In genomic region chr1:44775930-44776748, GRCh38 we compare ENCODE assay signal across 8 cellular contexts. TPM values are rescaled to one million over a fixed set of nuclear protein-coding genes. Genes with fewer than 3 reads are reported as not detected.
DNase-seq lines count a peak whose midpoint lies in the region; ATAC-seq and TF ChIP-seq lines count a peak whose summit lies in the region.

No MANE protein-coding gene starts in this region.

- intact Hi-C loops in heart right ventricle (cut with DNase I) (loop anchor here in 3 of 10 donors (2.0 to 5.0 kb wide), 3 partner anchors 37 to 236 kb away; partner anchors contain the start of genes KIF2C (in 2 of the 3), HECTD3 (in 1 of the 3) and UROD (in 1 of the 3)), Right ventricle myocardium superior (cut with DNase I) (no loop called here)

- peak overlapping the region; percentile 80 for H2BK120ac ChIP-seq in trophoblast cell (ENCODE audit: insufficient read depth, low read length, poor library complexity)

- DNase-seq in heart right ventricle (no peak), Right ventricle myocardium superior (no peak), foreskin fibroblast (peak in 1 of 2 donors; percentile 33), trophoblast cell (peak in 1 of 2 donors; percentile 22), DMS79 (lab: John Stamatoyannopoulos, UW) (no peak), NCI-H1930 (lab: John Stamatoyannopoulos, UW) (no peak)
- peak; percentile 44 for DNase-seq in activated T-cell treated with anti-CD3 and anti-CD28 coated beads, Interleukin-2, amount 50 U/mL, for 1 hour

- WGBS in heart right ventricle, 2 donors: 6 to 10% methylated on average over 38 of the region's 38 CpGs
- WGBS in HUES64: 3% methylated on average over 38 of the region's 38 CpGs
- no CpG with 5 or more reads among the region's 38 CpGs for WGBS in trophoblast cell (ENCODE audit: extremely low coverage, insufficient coverage, insufficient read length)

- no peak for TF ChIP-seq CTCF in heart right ventricle (IDR thresholded peaks at IDR 0.05)
- no peak for TF ChIP-seq CTCF in foreskin fibroblast (IDR thresholded peaks at IDR 0.05; ENCODE audit: low read depth, low read length)

- H3K27me3 ChIP-seq in heart right ventricle (no peaks in the 10 kb centered on the region), HUES64 (ENCODE audit: insufficient read depth, low read length) (no peaks in the 10 kb centered on the region), trophoblast cell (ENCODE audit: insufficient read depth, low read length) (no peaks in the 10 kb centered on the region)

- H3K9me3 ChIP-seq in heart right ventricle: no peaks in the 10 kb centered on the region
- no peaks in the 10 kb centered on the region for H3K9me3 ChIP-seq in HUES64 (ENCODE audit: insufficient read depth, low read depth, low read length)
- peaks cover 1% of the 10 kb centered on the region for H3K9me3 ChIP-seq in trophoblast cell (ENCODE audit: insufficient read depth, low read depth, low read length)

- H3K79me1 ChIP-seq in trophoblast cell (ENCODE audit: low read length): peaks cover 16% of the 10 kb centered on the region

- H2AK5ac ChIP-seq in trophoblast cell (ENCODE audit: low read length): peak overlapping the region; percentile 80

- peaks cover 0 to 49% (median 24%) of the 10 kb centered on the region in 9 donors for H3K36me3 ChIP-seq in heart right ventricle
- peaks cover 52% of the 10 kb centered on the region for H3K36me3 ChIP-seq in HUES64 (ENCODE audit: insufficient read depth, low read length)
- peaks cover 39 to 43% of the 10 kb centered on the region in 2 experiments for H3K36me3 ChIP-seq in trophoblast cell (ENCODE audit: control insufficient read depth in 1 of 2, insufficient read depth in 2 of 2, low read length in 2 of 2)

- H3K4me1 ChIP-seq in heart right ventricle: peaks cover 2 to 43% (median 31%) of the 10 kb centered on the region in 9 donors
- 0 out of 2 replicates have a peak, but pooled peaks cover 3% of the 10 kb centered on the region for H3K4me1 ChIP-seq in HUES64 (ENCODE audit: insufficient read depth, low read length)
- peaks cover 7 to 12% of the 10 kb centered on the region in 2 experiments for H3K4me1 ChIP-seq in trophoblast cell (ENCODE audit: control insufficient read depth in 1 of 2, insufficient read depth in 2 of 2, low read length in 2 of 2)

- peak overlapping the region; percentile 88 for H2BK5ac ChIP-seq in trophoblast cell (ENCODE audit: low read depth, low read length, poor library complexity)

- H3K27ac ChIP-seq in heart right ventricle: peak overlapping the region; percentile 63 to 98 (median 96)
- peak overlapping the region; percentile 84 for H3K27ac ChIP-seq in HUES64 (ENCODE audit: low read depth, low read length)
- peak overlapping the region; percentile 80 for H3K27ac ChIP-seq in trophoblast cell (ENCODE audit: low read depth, low read length)

- H2BK12ac ChIP-seq in trophoblast cell (ENCODE audit: low read length): no peak overlapping the region

- H3K79me2 ChIP-seq in trophoblast cell (ENCODE audit: control insufficient read depth, insufficient read depth, low read length, poor library complexity): peaks cover 19% of the 10 kb centered on the region

- peak overlapping the region; percentile 43 for H3K23ac ChIP-seq in trophoblast cell (ENCODE audit: low read length)

- ATAC-seq in heart right ventricle (peak in 7 of 8 donors; percentile 2 to 37 (median 9)), Right ventricle myocardium superior (ENCODE audit: poor library complexity) (no peak)

- peak overlapping the region; percentile 93 for H3K4ac ChIP-seq in trophoblast cell (ENCODE audit: low read depth, low read length)

- H3K9ac ChIP-seq in HUES64 (ENCODE audit: low read depth, low read length) (peak overlapping the region; percentile 99), trophoblast cell (ENCODE audit: low read length) (peak overlapping the region; percentile 89)

- H3K18ac ChIP-seq in trophoblast cell (ENCODE audit: low read length): peak overlapping the region; percentile 9

- H4K12ac ChIP-seq in trophoblast cell (ENCODE audit: low read depth, low read length): peak overlapping the region; percentile 92

- peak overlapping the region; percentile 85 for H3K4me2 ChIP-seq in trophoblast cell (ENCODE audit: low read length)

- H3K14ac ChIP-seq in trophoblast cell (ENCODE audit: low read length): peak overlapping the region; percentile 94

- peak overlapping the region; percentile 10 for H2AFZ ChIP-seq in trophoblast cell (ENCODE audit: insufficient read depth, low read length, poor library complexity)

- peak overlapping the region; percentile 22 for H4K91ac ChIP-seq in trophoblast cell (ENCODE audit: low read depth, low read length)

- peak overlapping the region; percentile 51 to 98 (median 84) for H3K4me3 ChIP-seq in heart right ventricle
- peak overlapping the region; percentile 71 for H3K4me3 ChIP-seq in HUES64 (ENCODE audit: low read length)
- peak overlapping the region; percentile 69 to 74 for H3K4me3 ChIP-seq in foreskin fibroblast (ENCODE audit: low read depth in 1 of 2, low read length in 2 of 2)
- peak overlapping the region; percentile 94 for H3K4me3 ChIP-seq in trophoblast cell (ENCODE audit: low read depth, low read length)

- H4K8ac ChIP-seq in trophoblast cell (ENCODE audit: low read depth, low read length): peak overlapping the region; percentile 89

RNA-seq across cellular contexts. Expression of gene RPS8, which starts 0.8 kb away (rescaled TPM):
- total RNA-seq in heart right ventricle (1,000 to 10,000 TPM in 1 of 10 donors, 100 to 1,000 TPM in 9; 587 to 1,039 (median 681) TPM), Right ventricle myocardium superior (674 TPM)
- polyA plus RNA-seq in heart right ventricle: 1,000 to 10,000 TPM; 1,461 to 1,942 TPM
- 2,195 TPM for polyA plus RNA-seq in HUES64 (2013, experiment 1 of 2)
- 2,432 TPM for polyA plus RNA-seq in HUES64 (2013, experiment 2 of 2)
- polyA plus RNA-seq in trophoblast cell (2013): 4,158 and 4,170 TPM in 2 replicates

RNA-seq across cellular contexts. Expression of gene BEST4, which starts 11.8 kb away (rescaled TPM):
- under 1 TPM in 5 of 10 donors, not detected in 5; 0.11 to 0.31 (median 0.16) TPM for total RNA-seq in heart right ventricle
- polyA plus RNA-seq in heart right ventricle: under 1 TPM; 0.07 to 0.44 TPM
- total RNA-seq in Right ventricle myocardium superior: not detected
- polyA plus RNA-seq in HUES64 (2013, experiment 1 of 2): 0.55 TPM
- polyA plus RNA-seq in HUES64 (2013, experiment 2 of 2): 0.70 TPM
- 0.14 TPM in 2 replicates for polyA plus RNA-seq in trophoblast cell (2013)

RNA-seq across cellular contexts. Expression of gene PLK3, which starts 24.0 kb away (rescaled TPM):
- total RNA-seq in heart right ventricle (10 to 100 TPM in 1 of 10 donors, 1 to 10 TPM in 9; 2.9 to 10.3 (median 6.8) TPM), Right ventricle myocardium superior (6.2 TPM)
- 10 to 100 TPM in 1 of 2 donors, 1 to 10 TPM in 1; 8.7 to 12.7 TPM for polyA plus RNA-seq in heart right ventricle
- 7.2 TPM for polyA plus RNA-seq in HUES64 (2013, experiment 1 of 2)
- 4.8 TPM for polyA plus RNA-seq in HUES64 (2013, experiment 2 of 2)
- polyA plus RNA-seq in trophoblast cell (2013): 16.6 TPM in 2 replicates

RNA-seq across cellular contexts. Expression of gene DYNLT4, which starts 31.0 kb away (rescaled TPM):
- 1 to 10 TPM in 3 of 10 donors, under 1 TPM in 5, not detected in 2; 0.51 to 2.0 (median 0.71) TPM for total RNA-seq in heart right ventricle
- 1 to 10 TPM in 1 of 2 donors, under 1 TPM in 1; 0.59 to 1.8 TPM for polyA plus RNA-seq in heart right ventricle
- 1.1 TPM for total RNA-seq in Right ventricle myocardium superior
- not detected for polyA plus RNA-seq in HUES64 (2013, experiment 1 of 2)
- not detected for polyA plus RNA-seq in HUES64 (2013, experiment 2 of 2)
- 0.07 TPM in 1 of 2 replicates, not detected in the other for polyA plus RNA-seq in trophoblast cell (2013)

RNA-seq across cellular contexts. Expression of gene BTBD19, which starts 32.2 kb away (rescaled TPM):
- total RNA-seq in heart right ventricle (1 to 10 TPM; 1.8 to 4.1 (median 3.2) TPM), Right ventricle myocardium superior (1.9 TPM)
- 10 to 100 TPM in 1 of 2 donors, 1 to 10 TPM in 1; 2.2 to 12.5 TPM for polyA plus RNA-seq in heart right ventricle
- polyA plus RNA-seq in HUES64 (2013, experiment 1 of 2): 0.60 TPM
- polyA plus RNA-seq in HUES64 (2013, experiment 2 of 2): 0.63 TPM
- polyA plus RNA-seq in trophoblast cell (2013): 5.8 and 5.9 TPM in 2 replicates
